ENCODE assay signal across 22 cellular contexts in the genomic region with DNA sequence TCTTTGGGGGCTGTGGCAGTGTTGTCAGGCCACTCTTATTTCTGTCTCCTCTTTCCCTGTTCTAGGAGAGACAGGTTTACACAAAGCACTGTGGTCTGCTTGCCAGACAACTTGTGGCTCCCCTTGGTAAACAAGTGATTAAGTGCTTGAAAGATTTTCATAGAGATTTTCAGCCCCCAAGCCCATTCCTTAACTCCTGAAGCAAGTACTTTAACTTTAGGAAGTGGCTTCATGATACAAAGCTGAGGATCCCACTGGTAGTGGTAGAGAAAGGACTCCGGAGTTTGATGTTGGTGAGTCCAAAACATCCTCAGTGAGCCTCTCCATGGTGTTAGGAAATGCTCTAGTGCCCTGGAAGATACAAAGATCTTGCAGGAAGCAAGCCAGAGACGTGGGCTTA. TPM values are rescaled to one million over a fixed set of nuclear protein-coding genes. Genes with fewer than 3 reads are reported as not detected.
DNase-seq lines count a peak whose midpoint lies in the region; ATAC-seq and TF ChIP-seq lines count a peak whose summit lies in the region.
"Had no signal": no experiment of that assay in that cellular context is flagged by ENCODE, and none has a peak within 500 bp of the region (broad histone marks: within the 10 kb centered on the region; RNA-seq: fewer than 3 reads in every experiment).

No MANE protein-coding gene starts in this region.

- H3K9me2 ChIP-seq in OCI-LY1 (ENCODE audit: low read depth, low read length), result no peaks in the 10 kb centered on the region

- no peaks in the 10 kb centered on the region for H3K9me3 Mint-ChIP-seq in activated T-cell treated with anti-CD3 and anti-CD28 coated beads, Interleukin-2, amount 50 U/mL, for 72 hours
- H3K9me3 Mint-ChIP-seq: activated T-cell treated with anti-CD3 and anti-CD28 coated beads, Interleukin-2, amount 50 U/mL, for 4 hours; dendritic cell treated with granulocyte-macrophage colony-stimulating factor and Interleukin-4, amounts not matched to agents 40 ng/mL and 50 ng/mL, for 4 days had no signal

- no peaks in the 10 kb centered on the region for H3K27me3 ChIP-seq in OCI-LY1 (ENCODE audit: insufficient read depth, low read length)
- no peaks in the 10 kb centered on the region for H3K27me3 ChIP-seq in duodenal mucosa (ENCODE audit: control insufficient read depth in 1 of 2, insufficient read depth in 2 of 2, low read length in 2 of 2)
- no peaks in the 10 kb centered on the region for H3K27me3 ChIP-seq in thyroid gland
- H3K27me3 ChIP-seq: breast epithelium, gastroesophageal sphincter, SJCRH30, stomach had no signal

- intact Hi-C loops in thyroid gland (cut with DNase I), result no loop called here

- peaks cover 4% of the 10 kb centered on the region; the same call in 1 of the 2 replicates for H3K79me2 ChIP-seq in OCI-LY1 (ENCODE audit: insufficient read depth, low read length)

- H3K4me1 Mint-ChIP-seq in activated T-cell treated with anti-CD3 and anti-CD28 coated beads, Interleukin-2, amount 50 U/mL, for 72 hours (ENCODE audit: low read depth), result peaks cover 45% of the 10 kb centered on the region

- no peak overlapping the region for H3K4me3 ChIP-seq in OCI-LY1 (ENCODE audit: low read depth, low read length, poor library complexity, severe bottlenecking)
- no peak overlapping the region for H3K4me3 ChIP-seq in duodenal mucosa (ENCODE audit: low read depth in 1 of 2, low read length in 2 of 2)
- no peak overlapping the region for H3K4me3 ChIP-seq in thyroid gland (replicated peaks in 1 of 3)
- H3K4me3 ChIP-seq: breast epithelium, gastroesophageal sphincter, HAP-1, SJCRH30, stomach had no signal

- H3K27ac ChIP-seq in OCI-LY1 (ENCODE audit: low read depth, low read length, poor library complexity, severe bottlenecking), result peak overlapping the region; percentile 97
- peak overlapping the region; percentile 13 for H3K27ac ChIP-seq in duodenal mucosa (ENCODE audit: low read depth, low read length)
- H3K27ac ChIP-seq in thyroid gland, result peak overlapping the region in 2 of 3 donors; percentile 55 to 69
- H3K27ac ChIP-seq: breast epithelium, gastroesophageal sphincter, SJCRH30 had no signal

- H3F3A ChIP-seq in OCI-LY1 (ENCODE audit: insufficient read depth, low read length), result no peaks in the 10 kb centered on the region

- peak overlapping the region in 1 of 2 donors; percentile 31 for H3K4me3 Mint-ChIP-seq in activated T-cell treated with anti-CD3 and anti-CD28 coated beads, Interleukin-2, amount 50 U/mL, for 72 hours
- H3K4me3 Mint-ChIP-seq: activated T-cell treated with anti-CD3 and anti-CD28 coated beads, Interleukin-2, amount 50 U/mL, for 4 hours; dendritic cell treated with granulocyte-macrophage colony-stimulating factor and Interleukin-4, amounts not matched to agents 40 ng/mL and 50 ng/mL, for 4 days had no signal

- TF ChIP-seq CTCF in OCI-LY1 (IDR thresholded peaks at IDR 0.05; ENCODE audit: low read length) (no peak), thyroid gland (IDR thresholded peaks at IDR 0.05) (no peak)

- no peaks in the 10 kb centered on the region for H4K20me1 ChIP-seq in OCI-LY1 (ENCODE audit: insufficient read depth, low read length)

- peak overlapping the region; percentile 41 for H3K4me2 ChIP-seq in OCI-LY1 (ENCODE audit: low read length)

- H3K9me3 ChIP-seq in OCI-LY1 (ENCODE audit: low read length) (peaks cover 3% of the 10 kb centered on the region; the same call in 1 of the 2 replicates), duodenal mucosa (ENCODE audit: control insufficient read depth in 1 of 2, low read length in 2 of 2) (no peaks in the 10 kb centered on the region), thyroid gland (no peaks in the 10 kb centered on the region)
- H3K9me3 ChIP-seq: breast epithelium, gastroesophageal sphincter, HAP-1, SJCRH30, stomach had no signal

- no peak overlapping the region for H2AFZ ChIP-seq in OCI-LY1 (ENCODE audit: low read length)

- H3K4me1 ChIP-seq in OCI-LY1 (ENCODE audit: insufficient read depth, low read length, severe bottlenecking), result peaks cover 87% of the 10 kb centered on the region
- peaks cover 0 to 9% of the 10 kb centered on the region in 2 donors for H3K4me1 ChIP-seq in duodenal mucosa (ENCODE audit: control insufficient read depth in 1 of 2, insufficient read depth in 2 of 2, low read length in 2 of 2)
- H3K4me1 ChIP-seq in thyroid gland, result peaks cover 31 to 38% of the 10 kb centered on the region in 2 donors
- H3K4me1 ChIP-seq: breast epithelium, HAP-1, SJCRH30 had no signal

- peak overlapping the region; percentile 91 for H3K27ac Mint-ChIP-seq in activated T-cell treated with anti-CD3 and anti-CD28 coated beads, Interleukin-2, amount 50 U/mL, for 72 hours
- H3K27ac Mint-ChIP-seq: dendritic cell treated with granulocyte-macrophage colony-stimulating factor and Interleukin-4, amounts not matched to agents 40 ng/mL and 50 ng/mL, for 4 days had no signal

- no peak for DNase-seq in activated T-cell treated with anti-CD3 and anti-CD28 coated beads, Interleukin-2, amount 50 U/mL, for 72 hours
- DNase-seq in activated T-cell treated with anti-CD3 and anti-CD28 coated beads for 4 hours, result no peak
- DNase-seq in thyroid gland, result no peak
- no peak for DNase-seq in stimulated activated naive CD4-positive, alpha-beta T cell (lab: John Stamatoyannopoulos, UW)
- no peak for DNase-seq in stimulated activated CD4-positive, alpha-beta T cell treated with anti-CD3 and anti-CD28 coated beads, Interleukin-4, amount 100 ng/mL, for 1 hour
- DNase-seq: activated CD4-positive, alpha-beta T cell treated with anti-CD3 and anti-CD28 coated beads for 1 hour; activated T-cell treated with anti-CD3 and anti-CD28 coated beads, Interleukin-2, amount 50 U/mL, for 4 hours; DND-41; NCI-H1048; NCI-H2107; NCI-H526; PC-3; SJCRH30; stomach; T1000 had no signal

- H3K36me3 Mint-ChIP-seq in activated T-cell treated with anti-CD3 and anti-CD28 coated beads, Interleukin-2, amount 50 U/mL, for 72 hours (ENCODE audit: insufficient read depth in 2 of 2), result peaks cover 0 to 2% of the 10 kb centered on the region in 2 donors

- ATAC-seq in activated T-cell treated with anti-CD3 and anti-CD28 coated beads, Interleukin-2, amount 50 U/mL, for 72 hours (replicated peaks in 1 of 2), result no peak
- no peak for ATAC-seq in GM21786 (IDR thresholded peaks at IDR 0.05; ENCODE audit: unreplicated experiment)
- ATAC-seq: gastroesophageal sphincter, PC-3 had no signal

- WGBS in thyroid gland, 2 donors, result 79 to 84% methylated on average over 2 of the region's 2 CpGs

- TF ChIP-seq POLR2A in thyroid gland (IDR thresholded peaks at IDR 0.05), result no peak

- H3K36me3 ChIP-seq in OCI-LY1 (ENCODE audit: insufficient read depth, low read length), result peaks cover 6% of the 10 kb centered on the region; the same call in 1 of the 2 replicates
- peaks cover 9 to 54% of the 10 kb centered on the region in 2 donors for H3K36me3 ChIP-seq in duodenal mucosa (ENCODE audit: control insufficient read depth in 1 of 2, insufficient read depth in 2 of 2, low read length in 2 of 2)
- no peaks in the 10 kb centered on the region for H3K36me3 ChIP-seq in thyroid gland
- H3K36me3 ChIP-seq: breast epithelium, HAP-1 had no signal

- H3K9ac ChIP-seq in OCI-LY1 (ENCODE audit: low read length) (peak overlapping the region; percentile 45), duodenal mucosa (ENCODE audit: low read depth in 1 of 2, low read length in 2 of 2) (no peak overlapping the region)

- peaks cover 2% of the 10 kb centered on the region for H3K27me3 Mint-ChIP-seq in activated T-cell treated with anti-CD3 and anti-CD28 coated beads, Interleukin-2, amount 50 U/mL, for 72 hours (ENCODE audit: low read depth)
- H3K27me3 Mint-ChIP-seq: dendritic cell treated with granulocyte-macrophage colony-stimulating factor and Interleukin-4, amounts not matched to agents 40 ng/mL and 50 ng/mL, for 4 days had no signal

RNA-seq across cellular contexts. Expression of a gene that starts 12.0 kb away (rescaled TPM):
- total RNA-seq in activated T-cell treated with anti-CD3 and anti-CD28 coated beads, Interleukin-2, amount 50 U/mL, for 72 hours, result 10 to 100 TPM; 50.7 to 82.9 TPM
- total RNA-seq in thyroid gland, result 100 to 1,000 TPM; 143 to 185 (median 165) TPM

Comparison
In these comparisons a context has a peak if more than half of its experiments do, and no peak if none do; other contexts are left out.
1. H3K27ac ChIP-seq: peak in every context shown above with its lines; median percentile 97 in OCI-LY1; 62 in thyroid gland; 13 in duodenal mucosa.